In the genomic region with DNA sequence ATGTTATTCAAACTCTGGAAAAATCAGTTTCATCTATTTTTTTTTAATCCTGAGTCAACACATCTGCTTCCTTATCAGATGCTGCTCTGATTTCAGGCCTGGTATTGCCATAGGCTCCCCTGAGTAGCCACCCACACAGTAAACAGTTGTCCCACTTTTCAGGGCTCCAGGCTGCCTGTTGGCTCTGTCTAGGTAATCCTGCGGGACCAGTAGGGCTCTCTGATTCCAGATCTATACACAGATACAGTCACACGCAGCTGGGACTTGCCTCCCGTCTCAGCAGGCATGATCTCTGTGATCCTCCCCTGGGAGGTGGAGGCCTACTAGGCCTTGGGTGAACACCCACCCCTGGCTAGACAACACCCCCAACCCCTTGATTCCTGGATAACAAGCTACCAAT, we compare ENCODE assay signal across 1 cellular context.
TF ChIP-seq lines count a peak whose summit lies in the region.

No MANE protein-coding gene starts in this region.

TF ChIP-seq in HEK293, 187 proteins besides CTCF, POLR2A, EP300 and RAD21 (continued from another document):
- no peak for TF ChIP-seq ZNF23 (tag by site-specific recombination; IDR thresholded peaks at IDR 0.05; ENCODE audit: borderline replicate concordance)
- TF ChIP-seq ZBTB26 (tag by site-specific recombination; optimal IDR thresholded peaks at IDR 0.05) = no peak
- peak; percentile 33; the same call in 1 of the 2 replicates for TF ChIP-seq ZIC2 (tag by site-specific recombination; IDR thresholded peaks at IDR 0.05)
- TF ChIP-seq ZNF776 (tag by site-specific recombination; IDR thresholded peaks at IDR 0.05; ENCODE audit: borderline replicate concordance) = no peak
- TF ChIP-seq, protein P1, sequence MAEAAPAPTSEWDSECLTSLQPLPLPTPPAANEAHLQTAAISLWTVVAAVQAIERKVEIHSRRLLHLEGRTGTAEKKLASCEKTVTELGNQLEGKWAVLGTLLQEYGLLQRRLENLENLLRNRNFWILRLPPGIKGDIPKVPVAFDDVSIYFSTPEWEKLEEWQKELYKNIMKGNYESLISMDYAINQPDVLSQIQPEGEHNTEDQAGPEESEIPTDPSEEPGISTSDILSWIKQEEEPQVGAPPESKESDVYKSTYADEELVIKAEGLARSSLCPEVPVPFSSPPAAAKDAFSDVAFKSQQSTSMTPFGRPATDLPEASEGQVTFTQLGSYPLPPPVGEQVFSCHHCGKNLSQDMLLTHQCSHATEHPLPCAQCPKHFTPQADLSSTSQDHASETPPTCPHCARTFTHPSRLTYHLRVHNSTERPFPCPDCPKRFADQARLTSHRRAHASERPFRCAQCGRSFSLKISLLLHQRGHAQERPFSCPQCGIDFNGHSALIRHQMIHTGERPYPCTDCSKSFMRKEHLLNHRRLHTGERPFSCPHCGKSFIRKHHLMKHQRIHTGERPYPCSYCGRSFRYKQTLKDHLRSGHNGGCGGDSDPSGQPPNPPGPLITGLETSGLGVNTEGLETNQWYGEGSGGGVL (tag by site-specific recombination; IDR thresholded peaks at IDR 0.05) = no peak
- TF ChIP-seq ZNF266 (tag by site-specific recombination; IDR thresholded peaks at IDR 0.05; ENCODE audit: low read depth) = no peak
- TF ChIP-seq GFI1B (tag by site-specific recombination; IDR thresholded peaks at IDR 0.05) = 0 out of 2 replicates have a peak, but pooled peaks have one; percentile 29
- TF ChIP-seq GLIS1 (tag by site-specific recombination; IDR thresholded peaks at IDR 0.05) = no peak
- no peak for TF ChIP-seq ZNF10 (tag by site-specific recombination; IDR thresholded peaks at IDR 0.05)
- TF ChIP-seq ZNF311 (tag by site-specific recombination; IDR thresholded peaks at IDR 0.05; ENCODE audit: borderline replicate concordance) = no peak
- TF ChIP-seq ZNF140 (tag by site-specific recombination; IDR thresholded peaks at IDR 0.05) = no peak
- no peak for TF ChIP-seq ZNF132 (tag by site-specific recombination; IDR thresholded peaks at IDR 0.05; ENCODE audit: borderline replicate concordance)
